Comparison of ENCODE assay signal across 19 cellular contexts in the genomic region with DNA sequence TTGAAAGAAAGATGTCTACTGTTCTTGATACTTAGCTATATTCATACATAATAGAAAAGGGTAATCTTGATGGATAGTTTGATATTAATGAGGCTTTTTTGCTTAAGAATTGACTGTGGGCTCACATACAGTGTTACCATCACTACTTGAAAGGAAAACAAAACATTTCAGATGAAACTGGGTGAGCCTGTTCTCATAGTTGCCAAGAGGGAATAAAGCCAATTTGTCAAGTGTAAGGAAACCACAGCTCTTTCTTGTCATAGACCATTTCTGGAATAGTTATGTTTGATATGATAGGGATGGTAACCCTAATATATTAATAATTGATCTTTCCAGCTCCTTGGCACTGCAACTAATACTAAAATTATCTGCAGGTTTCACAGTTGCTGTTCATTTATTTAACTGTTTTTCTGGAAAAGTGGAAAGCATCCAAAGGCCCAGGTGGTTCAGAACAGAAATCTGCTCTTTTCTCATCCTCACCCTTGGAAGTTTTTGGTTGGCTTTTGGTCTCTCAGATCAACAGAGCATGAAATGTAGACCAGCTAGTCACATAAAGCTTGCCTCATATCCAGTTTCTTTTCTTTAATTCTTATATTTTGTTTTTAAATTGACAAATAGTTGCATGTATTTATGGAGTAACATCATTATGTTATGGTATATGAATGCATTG. TPM values are rescaled to one million over a fixed set of nuclear protein-coding genes. Genes with fewer than 3 reads are reported as not detected.
A peak's percentile ranks its signal among the peaks of the same experiment; 100 is the strongest.
DNase-seq lines count a peak whose midpoint lies in the region; ATAC-seq, FAIRE-seq and TF ChIP-seq lines count a peak whose summit lies in the region.
"Had no signal": no experiment of that assay in that cellular context is flagged by ENCODE, and none has a peak within 500 bp of the region (broad histone marks: within the 10 kb centered on the region; RNA-seq: fewer than 3 reads in every experiment).

No MANE protein-coding gene starts in this region.

- H3K36me3 ChIP-seq in smooth muscle cell (ENCODE audit: low read depth) (no peaks in the 10 kb centered on the region), left lung (no peaks in the 10 kb centered on the region)

- no peaks in the 10 kb centered on the region for H3K9me3 ChIP-seq in smooth muscle cell (replicated peaks; ENCODE audit: low read depth)
- H3K9me3 ChIP-seq in left lung = no peaks in the 10 kb centered on the region
- H3K9me3 ChIP-seq: mucosa of descending colon had no signal

- TF ChIP-seq CTCF in smooth muscle cell (IDR thresholded peaks at IDR 0.05; ENCODE audit: borderline replicate concordance, insufficient read depth, poor library complexity, severe bottlenecking) (no peak), left lung (IDR thresholded peaks at IDR 0.05) (no peak)

- no peak for DNase-seq in GM19239 (ENCODE audit: insufficient read length, low spot score)
- peak; percentile 51 for DNase-seq in astrocyte of the hippocampus (ENCODE audit: low read depth, low spot score)
- peak; percentile 11 for DNase-seq in fibroblast of gingiva (ENCODE audit: low read depth)
- DNase-seq in smooth muscle cell (lab: John Stamatoyannopoulos, UW; ENCODE audit: unreplicated experiment) = no peak
- DNase-seq in left lung = no peak
- no peak for DNase-seq in islet precursor cell
- DNase-seq: activated CD4-positive, alpha-beta T cell treated with anti-CD3 and anti-CD28 coated beads for 4 hours; activated naive CD8-positive, alpha-beta T cell treated with anti-CD3 and anti-CD28 coated beads for 36 hours; CD8-positive, alpha-beta T cell; head of caudate nucleus; KG1; mucosa of descending colon; NCI-H1092; NCI-H526; stimulated activated naive CD8-positive, alpha-beta T cell treated with anti-CD3 and anti-CD28 coated beads, Interleukin-15, Interleukin-2, amounts not matched to agents 100 U/mL and 50 U/mL, for 24 hours had no signal

- no peaks in the 10 kb centered on the region for H3K27me3 ChIP-seq in smooth muscle cell (ENCODE audit: low read depth)
- H3K27me3 ChIP-seq in left lung = no peaks in the 10 kb centered on the region

- intact Hi-C loops in left lung (cut with DNase I) = no loop called here

- H3K27ac ChIP-seq in smooth muscle cell (ENCODE audit: low read depth) (no peak overlapping the region), left lung (no peak overlapping the region)

- H3K4me1 ChIP-seq in smooth muscle cell (ENCODE audit: low read depth) (peaks cover 9% of the 10 kb centered on the region), left lung (peaks cover 0 to 56% of the 10 kb centered on the region in 2 donors)

- no peak overlapping the region for H2AFZ ChIP-seq in smooth muscle cell (ENCODE audit: low read depth)

- peaks cover 93% of the 10 kb centered on the region for H3K79me2 ChIP-seq in smooth muscle cell (ENCODE audit: low read depth)

- peak overlapping the region; percentile 11 for H3K9ac ChIP-seq in smooth muscle cell (ENCODE audit: low read depth)

- no peak for ATAC-seq in left lung
- no peak for ATAC-seq in GM21786 (IDR thresholded peaks at IDR 0.05; ENCODE audit: unreplicated experiment)
- ATAC-seq in GM19035 (IDR thresholded peaks at IDR 0.05; ENCODE audit: unreplicated experiment) = no peak
- ATAC-seq: CD8-positive, alpha-beta T cell; esophagus mucosa; left lobe of liver; mucosa of descending colon; stimulated activated naive CD8-positive, alpha-beta T cell treated with anti-CD3 and anti-CD28 coated beads, Interleukin-15, Interleukin-2, amounts not matched to agents 100 U/mL and 50 U/mL, for 24 hours had no signal

- H3K4me3 ChIP-seq in smooth muscle cell (no peak overlapping the region), left lung (no peak overlapping the region)
- H3K4me3 ChIP-seq: mucosa of descending colon had no signal

- peak; percentile 52 for FAIRE-seq in GM19239 (lab: Jason Lieb, UNC)

- H4K20me1 ChIP-seq in smooth muscle cell (ENCODE audit: low read depth) = peaks cover 71% of the 10 kb centered on the region

- no peaks in the 10 kb centered on the region for H3F3A ChIP-seq in smooth muscle cell (ENCODE audit: low read depth)

- no peak overlapping the region for H3K4me2 ChIP-seq in smooth muscle cell

RNA-seq across cellular contexts. Expression of gene ARHGEF7, which starts 43.2 kb away (rescaled TPM):
- total RNA-seq in smooth muscle cell (21.9 and 32.4 TPM in 2 replicates), left lung (10 to 100 TPM; 52.8 to 54.0 TPM)
- 13.8 and 23.6 TPM in 2 replicates for polyA plus RNA-seq in smooth muscle cell

Comparison
In these comparisons a context has a peak if more than half of its experiments do, and no peak if none do; other contexts are left out.
1. DNase-seq: peak in astrocyte of the hippocampus (single experiment) and fibroblast of gingiva (single experiment); none in GM19239 (single experiment), smooth muscle cell (single experiment), left lung (0 of 2) and islet precursor cell (single experiment).